9 cellular contexts compared by ENCODE assay signal in the genomic region with DNA sequence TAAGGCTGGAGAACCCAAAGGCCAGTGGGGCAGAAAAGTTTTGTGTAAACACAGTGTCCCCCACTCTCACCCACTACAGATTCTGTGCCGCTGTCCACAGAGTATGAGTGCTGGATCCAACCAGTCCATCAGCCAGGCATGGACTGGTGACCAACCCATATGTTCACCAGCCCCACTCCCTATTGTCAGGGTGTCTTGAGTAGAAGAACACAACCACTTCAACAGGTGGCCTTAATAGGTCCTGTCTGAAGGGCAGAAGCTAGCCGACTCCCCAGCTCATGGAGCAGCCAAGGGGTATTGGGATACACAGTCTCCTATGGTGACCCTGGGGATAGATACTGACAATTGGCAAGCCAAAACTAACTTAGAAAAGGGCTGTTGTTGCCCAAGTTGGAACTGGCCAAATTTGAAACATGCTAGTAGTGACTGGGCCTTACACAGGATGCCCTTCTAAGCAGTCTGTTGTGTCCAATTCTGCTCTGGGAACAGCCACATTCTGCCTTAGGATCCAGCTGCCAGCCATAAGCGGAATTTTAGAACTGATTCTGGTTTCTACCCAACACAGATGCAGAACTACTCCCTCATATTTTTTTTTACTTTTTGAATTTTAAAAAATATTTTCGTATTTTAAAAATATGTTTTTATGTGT. TPM values are rescaled to one million over a fixed set of nuclear protein-coding genes. Genes with fewer than 3 reads are reported as not detected.
DNase-seq lines count a peak whose midpoint lies in the region; ATAC-seq and TF ChIP-seq lines count a peak whose summit lies in the region.
"Had no signal": no experiment of that assay in that cellular context is flagged by ENCODE, and none has a peak within 500 bp of the region (broad histone marks: within the 10 kb centered on the region; RNA-seq: fewer than 3 reads in every experiment).

No MANE protein-coding gene starts in this region.

- TF ChIP-seq RAD21 in Ishikawa (IDR thresholded peaks at IDR 0.05; ENCODE audit: low read depth) = no peak

- no peak for TF ChIP-seq EP300 in Ishikawa (IDR thresholded peaks at IDR 0.05; ENCODE audit: borderline replicate concordance)

- no peaks in the 10 kb centered on the region for H3K9me3 Mint-ChIP-seq in CD4-positive, alpha-beta memory T cell

- no peaks in the 10 kb centered on the region for H3K79me2 ChIP-seq in Karpas-422 (ENCODE audit: low read length)

- H3K27ac Mint-ChIP-seq in CD4-positive, alpha-beta memory T cell = peak overlapping the region; percentile 68 to 95 (median 89)
- H3K27ac Mint-ChIP-seq: memory B cell had no signal

- no peak for DNase-seq in CD4-positive, alpha-beta memory T cell
- DNase-seq in coronary artery (ENCODE audit: low spot score) (no peak), omental fat pad (ENCODE audit: low spot score) (no peak), Karpas-422 (no peak), SKM-1 (lab: John Stamatoyannopoulos, UW; ENCODE audit: unreplicated experiment) (no peak), globus pallidus (ENCODE audit: low spot score) (no peak)

- H3K9me2 ChIP-seq in Karpas-422 (replicated peaks; ENCODE audit: insufficient read depth, low read length) = no peaks in the 10 kb centered on the region

- no peak overlapping the region for H3K4me2 ChIP-seq in Karpas-422 (ENCODE audit: low read depth, low read length, poor library complexity, severe bottlenecking)

- H3K27me3 Mint-ChIP-seq in CD4-positive, alpha-beta memory T cell = peaks cover 0 to 2% of the 10 kb centered on the region in 2 donors

- H3K27ac ChIP-seq in CD4-positive, alpha-beta memory T cell (ENCODE audit: low read depth, low read length) = no peak overlapping the region
- H3K27ac ChIP-seq in coronary artery (peak overlapping the region; percentile 61 to 90), Karpas-422 (ENCODE audit: low read length) (no peak overlapping the region)

- POLR2A ChIA-PET in CD4-positive, alpha-beta memory T cell (lab: Charles Lee; ENCODE audit: partially characterized antibody) = no interaction called here

- no peaks in the 10 kb centered on the region for H3K36me3 Mint-ChIP-seq in CD4-positive, alpha-beta memory T cell

- H3K27me3 ChIP-seq in CD4-positive, alpha-beta memory T cell (ENCODE audit: insufficient read depth, low read length) = no peaks in the 10 kb centered on the region
- no peaks in the 10 kb centered on the region for H3K27me3 ChIP-seq in Karpas-422 (ENCODE audit: low read length)

- H3K4me1 Mint-ChIP-seq in CD4-positive, alpha-beta memory T cell = peaks cover 10 to 20% (median 15%) of the 10 kb centered on the region in 4 donors
- H3K4me1 Mint-ChIP-seq: memory B cell had no signal

- H3K9ac ChIP-seq in Karpas-422 (ENCODE audit: low read length) = no peak overlapping the region

- no peaks in the 10 kb centered on the region for H4K20me1 ChIP-seq in Karpas-422 (ENCODE audit: insufficient read depth, low read depth, low read length)

- intact Hi-C loops in CD4-positive, alpha-beta memory T cell (cut with micrococcal nuclease) = no loop called here

- no peak overlapping the region for H3K4me3 ChIP-seq in CD4-positive, alpha-beta memory T cell (ENCODE audit: low read length in 2 of 2)
- H3K4me3 ChIP-seq in coronary artery = no peak overlapping the region
- H3K4me3 ChIP-seq in Karpas-422 (ENCODE audit: low read length) = no peak overlapping the region

- no peaks in the 10 kb centered on the region for H3K36me3 ChIP-seq in CD4-positive, alpha-beta memory T cell (ENCODE audit: insufficient read depth, low read length)
- no peaks in the 10 kb centered on the region for H3K36me3 ChIP-seq in Karpas-422 (ENCODE audit: insufficient read depth, low read length)

- no peak for TF ChIP-seq CTCF in coronary artery (IDR thresholded peaks at IDR 0.05)
- no peak for TF ChIP-seq CTCF in omental fat pad (IDR thresholded peaks at IDR 0.05)

- peaks cover 16% of the 10 kb centered on the region for H3K4me1 ChIP-seq in CD4-positive, alpha-beta memory T cell (ENCODE audit: insufficient read depth, low read length)
- no peaks in the 10 kb centered on the region for H3K4me1 ChIP-seq in Karpas-422 (ENCODE audit: low read length)

- no peaks in the 10 kb centered on the region for H3K9me3 ChIP-seq in CD4-positive, alpha-beta memory T cell (ENCODE audit: control insufficient read depth in 1 of 2, low read length in 2 of 2)
- H3K9me3 ChIP-seq in Karpas-422 (ENCODE audit: low read length) = no peaks in the 10 kb centered on the region

- H3K4me3 Mint-ChIP-seq in CD4-positive, alpha-beta memory T cell = peak overlapping the region in 2 of 8 donors; percentile 4 to 66
- H3K4me3 Mint-ChIP-seq: memory B cell had no signal

- ATAC-seq in omental fat pad (ENCODE audit: low FRiP score) (peak; percentile 51), GM21825 (IDR thresholded peaks at IDR 0.05; ENCODE audit: unreplicated experiment) (no peak)

- no peak overlapping the region for H2AFZ ChIP-seq in Karpas-422 (ENCODE audit: low read length)

- CTCF ChIA-PET in CD4-positive, alpha-beta memory T cell (lab: Charles Lee; ENCODE audit: partially characterized antibody) = interaction anchor here (0.9 to 1.0 kb wide), 2 partner anchors 19 to 32 kb away, joined by 3 read pairs; no protein-coding TSS in a partner anchor

TF ChIP-seq in Ishikawa, 13 proteins besides CTCF, POLR2A, EP300 and RAD21:
- TF ChIP-seq, protein P1, sequence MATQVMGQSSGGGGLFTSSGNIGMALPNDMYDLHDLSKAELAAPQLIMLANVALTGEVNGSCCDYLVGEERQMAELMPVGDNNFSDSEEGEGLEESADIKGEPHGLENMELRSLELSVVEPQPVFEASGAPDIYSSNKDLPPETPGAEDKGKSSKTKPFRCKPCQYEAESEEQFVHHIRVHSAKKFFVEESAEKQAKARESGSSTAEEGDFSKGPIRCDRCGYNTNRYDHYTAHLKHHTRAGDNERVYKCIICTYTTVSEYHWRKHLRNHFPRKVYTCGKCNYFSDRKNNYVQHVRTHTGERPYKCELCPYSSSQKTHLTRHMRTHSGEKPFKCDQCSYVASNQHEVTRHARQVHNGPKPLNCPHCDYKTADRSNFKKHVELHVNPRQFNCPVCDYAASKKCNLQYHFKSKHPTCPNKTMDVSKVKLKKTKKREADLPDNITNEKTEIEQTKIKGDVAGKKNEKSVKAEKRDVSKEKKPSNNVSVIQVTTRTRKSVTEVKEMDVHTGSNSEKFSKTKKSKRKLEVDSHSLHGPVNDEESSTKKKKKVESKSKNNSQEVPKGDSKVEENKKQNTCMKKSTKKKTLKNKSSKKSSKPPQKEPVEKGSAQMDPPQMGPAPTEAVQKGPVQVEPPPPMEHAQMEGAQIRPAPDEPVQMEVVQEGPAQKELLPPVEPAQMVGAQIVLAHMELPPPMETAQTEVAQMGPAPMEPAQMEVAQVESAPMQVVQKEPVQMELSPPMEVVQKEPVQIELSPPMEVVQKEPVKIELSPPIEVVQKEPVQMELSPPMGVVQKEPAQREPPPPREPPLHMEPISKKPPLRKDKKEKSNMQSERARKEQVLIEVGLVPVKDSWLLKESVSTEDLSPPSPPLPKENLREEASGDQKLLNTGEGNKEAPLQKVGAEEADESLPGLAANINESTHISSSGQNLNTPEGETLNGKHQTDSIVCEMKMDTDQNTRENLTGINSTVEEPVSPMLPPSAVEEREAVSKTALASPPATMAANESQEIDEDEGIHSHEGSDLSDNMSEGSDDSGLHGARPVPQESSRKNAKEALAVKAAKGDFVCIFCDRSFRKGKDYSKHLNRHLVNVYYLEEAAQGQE (IDR thresholded peaks at IDR 0.05; ENCODE audit: low read depth) = peak; percentile 87
- TF ChIP-seq CEBPB (IDR thresholded peaks at IDR 0.05) (no peak), ZBTB7A (IDR thresholded peaks at IDR 0.05; ENCODE audit: low read depth) (no peak)

RNA-seq across cellular contexts. Expression of a gene that starts 19.8 kb away (rescaled TPM):
- 10 to 100 TPM; 10.4 to 11.2 TPM for total RNA-seq in CD4-positive, alpha-beta memory T cell
- polyA plus RNA-seq in CD4-positive, alpha-beta memory T cell = 1 to 10 TPM; 4.8 to 5.9 TPM
- total RNA-seq in omental fat pad = 1 to 10 TPM; 2.7 to 4.5 (median 3.1) TPM
- total RNA-seq in Karpas-422 (2014; rRNA removed; shearing (Covaris generic); ENCODE audit: low replicate concordance) = 0.07 TPM in 1 of 2 replicates, not detected in the other

RNA-seq across cellular contexts. Expression of a gene that starts 49.4 kb away (rescaled TPM):
- under 1 TPM in 1 of 2 experiments, not detected in 1; 0.28 TPM for total RNA-seq in CD4-positive, alpha-beta memory T cell
- not detected for polyA plus RNA-seq in CD4-positive, alpha-beta memory T cell
- total RNA-seq in omental fat pad = 10 to 100 TPM in 3 of 4 donors, 1 to 10 TPM in 1; 8.9 to 18.1 (median 11.0) TPM
- total RNA-seq in Karpas-422 (2014; rRNA removed; shearing (Covaris generic); ENCODE audit: low replicate concordance) = 0.11 TPM in 1 of 2 replicates, not detected in the other

Comparison
In these comparisons a context has a peak if more than half of its experiments do, and no peak if none do; other contexts are left out.
1. H3K27ac ChIP-seq: peak in coronary artery (2 of 2); none in CD4-positive, alpha-beta memory T cell (single experiment) and Karpas-422 (single experiment).